ENCODE assay signal across 1 cellular context in the genomic region with DNA sequence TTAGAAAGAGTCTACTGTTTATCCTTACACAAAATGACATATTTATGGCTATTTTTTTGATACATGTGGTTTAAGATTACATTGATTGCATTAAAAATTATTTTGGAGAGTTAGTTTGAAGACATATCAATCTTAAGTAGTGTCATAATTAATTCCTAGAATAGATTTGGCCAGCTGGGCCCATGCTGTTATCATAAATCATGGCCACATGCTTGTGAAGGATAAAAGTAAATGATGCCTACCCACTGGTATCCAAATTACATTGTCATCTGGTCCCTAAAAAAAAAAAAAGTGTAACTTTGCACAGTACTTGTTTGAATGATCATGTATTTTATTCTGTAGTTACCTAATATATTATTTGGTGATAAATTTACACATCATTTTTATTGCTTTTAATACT.
TF ChIP-seq lines count a peak whose summit lies in the region.

No MANE protein-coding gene starts in this region.

TF ChIP-seq in SK-N-SH, 30 proteins besides CTCF, POLR2A, EP300 and RAD21 (continued from another document):
- TF ChIP-seq, protein P1, sequence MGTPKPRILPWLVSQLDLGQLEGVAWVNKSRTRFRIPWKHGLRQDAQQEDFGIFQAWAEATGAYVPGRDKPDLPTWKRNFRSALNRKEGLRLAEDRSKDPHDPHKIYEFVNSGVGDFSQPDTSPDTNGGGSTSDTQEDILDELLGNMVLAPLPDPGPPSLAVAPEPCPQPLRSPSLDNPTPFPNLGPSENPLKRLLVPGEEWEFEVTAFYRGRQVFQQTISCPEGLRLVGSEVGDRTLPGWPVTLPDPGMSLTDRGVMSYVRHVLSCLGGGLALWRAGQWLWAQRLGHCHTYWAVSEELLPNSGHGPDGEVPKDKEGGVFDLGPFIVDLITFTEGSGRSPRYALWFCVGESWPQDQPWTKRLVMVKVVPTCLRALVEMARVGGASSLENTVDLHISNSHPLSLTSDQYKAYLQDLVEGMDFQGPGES (IDR thresholded peaks at IDR 0.05; ENCODE audit: low read depth, low read length) = no peak
- TF ChIP-seq FOSL2 (IDR thresholded peaks at IDR 0.05; ENCODE audit: borderline replicate concordance, low read depth) = no peak
- TF ChIP-seq, protein P2, sequence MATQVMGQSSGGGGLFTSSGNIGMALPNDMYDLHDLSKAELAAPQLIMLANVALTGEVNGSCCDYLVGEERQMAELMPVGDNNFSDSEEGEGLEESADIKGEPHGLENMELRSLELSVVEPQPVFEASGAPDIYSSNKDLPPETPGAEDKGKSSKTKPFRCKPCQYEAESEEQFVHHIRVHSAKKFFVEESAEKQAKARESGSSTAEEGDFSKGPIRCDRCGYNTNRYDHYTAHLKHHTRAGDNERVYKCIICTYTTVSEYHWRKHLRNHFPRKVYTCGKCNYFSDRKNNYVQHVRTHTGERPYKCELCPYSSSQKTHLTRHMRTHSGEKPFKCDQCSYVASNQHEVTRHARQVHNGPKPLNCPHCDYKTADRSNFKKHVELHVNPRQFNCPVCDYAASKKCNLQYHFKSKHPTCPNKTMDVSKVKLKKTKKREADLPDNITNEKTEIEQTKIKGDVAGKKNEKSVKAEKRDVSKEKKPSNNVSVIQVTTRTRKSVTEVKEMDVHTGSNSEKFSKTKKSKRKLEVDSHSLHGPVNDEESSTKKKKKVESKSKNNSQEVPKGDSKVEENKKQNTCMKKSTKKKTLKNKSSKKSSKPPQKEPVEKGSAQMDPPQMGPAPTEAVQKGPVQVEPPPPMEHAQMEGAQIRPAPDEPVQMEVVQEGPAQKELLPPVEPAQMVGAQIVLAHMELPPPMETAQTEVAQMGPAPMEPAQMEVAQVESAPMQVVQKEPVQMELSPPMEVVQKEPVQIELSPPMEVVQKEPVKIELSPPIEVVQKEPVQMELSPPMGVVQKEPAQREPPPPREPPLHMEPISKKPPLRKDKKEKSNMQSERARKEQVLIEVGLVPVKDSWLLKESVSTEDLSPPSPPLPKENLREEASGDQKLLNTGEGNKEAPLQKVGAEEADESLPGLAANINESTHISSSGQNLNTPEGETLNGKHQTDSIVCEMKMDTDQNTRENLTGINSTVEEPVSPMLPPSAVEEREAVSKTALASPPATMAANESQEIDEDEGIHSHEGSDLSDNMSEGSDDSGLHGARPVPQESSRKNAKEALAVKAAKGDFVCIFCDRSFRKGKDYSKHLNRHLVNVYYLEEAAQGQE (IDR thresholded peaks at IDR 0.05; ENCODE audit: low read depth, low read length) = no peak
- TF ChIP-seq GATA2 (CRISPR knock-in tag; IDR thresholded peaks at IDR 0.05) = no peak
- TF ChIP-seq SIN3A (IDR thresholded peaks at IDR 0.05; ENCODE audit: borderline replicate concordance, low read depth, low read length) = no peak
- TF ChIP-seq RFX5 (IDR thresholded peaks at IDR 0.05; ENCODE audit: low read length) = no peak
- TF ChIP-seq CHD2 (IDR thresholded peaks at IDR 0.05; ENCODE audit: low read length, partially characterized antibody) = no peak
